14 cellular contexts compared by ENCODE assay signal in genomic region chr1:45643978-45644377, GRCh38. TPM values are rescaled to one million over a fixed set of nuclear protein-coding genes. Genes with fewer than 3 reads are reported as not detected.
A peak's percentile ranks its signal among the peaks of the same experiment; 100 is the strongest.
DNase-seq lines count a peak whose midpoint lies in the region; ATAC-seq, FAIRE-seq and TF ChIP-seq lines count a peak whose summit lies in the region.
"Had no signal": no experiment of that assay in that cellular context is flagged by ENCODE, and none has a peak within 500 bp of the region (broad histone marks: within the 10 kb centered on the region; RNA-seq: fewer than 3 reads in every experiment).

No MANE protein-coding gene starts in this region.

- TF ChIP-seq CTCF in AG09309 (IDR thresholded peaks at IDR 0.05; ENCODE audit: control insufficient read depth, insufficient read depth, low read depth, low read length, missing control alignments) (peak; percentile 10), GM12878 (IDR thresholded peaks at IDR 0.05 in 2 of 3, conservative IDR thresholded peaks at IDR 0.05 in 1 of 3; ENCODE audit: control insufficient read depth in 2 of 3, extremely low read depth in 1 of 3, insufficient read depth in 1 of 3, low read depth in 3 of 3, low read length in 3 of 3) (peak in 2 of 3 experiments; percentile 3 to 22; a peak in 1 of 6 replicates), HepG2 (CRISPR knock-in tag; IDR thresholded peaks at IDR 0.05) (peak; percentile 44)

- SMC1A ChIA-PET in GM12878 (lab: Charles Lee; ENCODE audit: uncharacterized antibody, unreplicated experiment), result interaction anchor here (0.6 to 3.9 kb wide), 6 partner anchors 10 to 219 kb away, joined by 3 to 13 read pairs (median 3); no protein-coding TSS in a partner anchor

- DNase-seq in AG09309 (ENCODE audit: low read depth) (no peak), GM12878 (ENCODE audit: low read depth, low spot score) (no peak), HepG2 (ENCODE audit: low spot score) (peak; percentile 63), activated gamma-delta T cell (lab: John Stamatoyannopoulos, UW) (no peak), GF-D8 (lab: John Stamatoyannopoulos, UW) (no peak), D341Med (ENCODE audit: low spot score) (no peak)
- DNase-seq: activated CD8-positive, alpha-beta memory T cell treated with anti-CD3 and anti-CD28 coated beads, Interleukin-2, amount 50 U/mL, for 48 hours; CD4-positive, alpha-beta T cell; glutamatergic neuron; naive thymus-derived CD4-positive, alpha-beta T cell; NCI-H2081; stimulated activated naive CD8-positive, alpha-beta T cell treated with anti-CD3 and anti-CD28 coated beads, Interleukin-15, amount 100 ng/mL, for 72 hours had no signal

- POLR2A ChIA-PET in GM12878 (lab: Charles Lee) (interaction anchor here (0.5 kb wide), 1 partner anchor 600 kb away, joined by 6 read pairs; no protein-coding TSS in a partner anchor), HepG2 (lab: Yijun Ruan, JAX) (interaction anchor here (1.9 kb wide), 1 partner anchor 42 kb away, joined by 6 read pairs; the partner anchor contains the start of gene GPBP1L1)

- H3K79me2 ChIP-seq in GM12878 (ENCODE audit: control insufficient read depth, insufficient read depth, low read length), result no peaks in the 10 kb centered on the region; the same call in 1 of the 2 replicates
- H3K79me2 ChIP-seq in HepG2 (ENCODE audit: insufficient read depth, low read length), result peaks cover 2% of the 10 kb centered on the region

- H3K27ac ChIP-seq in GM12878 (ENCODE audit: control insufficient read depth, insufficient read depth) (no peak overlapping the region), HepG2 (ENCODE audit: extremely low read length, insufficient read depth, low read length) (peak overlapping the region; percentile 21)

- H3K27me3 ChIP-seq in GM12878 (replicated peaks in 1 of 2; ENCODE audit: control insufficient read depth in 2 of 2, insufficient read depth in 2 of 2, low read length in 1 of 2) (no peaks in the 10 kb centered on the region), HepG2 (ENCODE audit: control insufficient read depth in 1 of 2, insufficient read depth in 2 of 2, low read length in 2 of 2) (no peaks in the 10 kb centered on the region)

- BruUV-seq in GM12878 (replicated peaks; lab: Mats Ljungman, UMichigan), result no TSS peak
- BruUV-seq in HepG2 (replicated peaks; lab: Mats Ljungman, UMichigan), result no TSS peak

- H3K9ac ChIP-seq in GM12878 (ENCODE audit: control insufficient read depth, insufficient read depth, low read length), result no peak overlapping the region
- no peak overlapping the region for H3K9ac ChIP-seq in HepG2 (ENCODE audit: insufficient read depth, low read depth, low read length)

- H3K36me3 ChIP-seq in GM12878 (ENCODE audit: control insufficient read depth in 2 of 2, insufficient read depth in 2 of 2, low read length in 1 of 2) (peaks cover 2 to 24% of the 10 kb centered on the region in 2 experiments), HepG2 (replicated peaks in 1 of 2; ENCODE audit: control insufficient read depth in 1 of 2, insufficient read depth in 2 of 2, low read length in 2 of 2) (peaks cover 19 to 46% of the 10 kb centered on the region in 2 experiments)

- FAIRE-seq in GM12878 (lab: Jason Lieb, UNC), result no peak
- FAIRE-seq in HepG2 (lab: Jason Lieb, UNC), result no peak

- in situ Hi-C loops in GM12878 (cut with MboI), result no loop called here
- in situ Hi-C loops in HepG2 (cut with HindIII; ENCODE audit: extremely low pct_ligation_motif_present, low pct_unique_long_range_greater_than_20kb), result no loop called here

- intact Hi-C loops in GM12878 (cut with micrococcal nuclease; ENCODE audit: unreplicated experiment), result no loop called here
- intact Hi-C loops in HepG2 (cut with micrococcal nuclease; ENCODE audit: unreplicated experiment), result loop anchor here (2.0 kb wide), 1 partner anchor 237 kb away; no protein-coding TSS in a partner anchor

- TF ChIP-seq RAD21 in Ishikawa (IDR thresholded peaks at IDR 0.05; ENCODE audit: low read depth) (peak; percentile 43), GM12878 (IDR thresholded peaks at IDR 0.05; ENCODE audit: insufficient read depth, low read depth, low read length) (0 out of 2 replicates have a peak, but pooled peaks have one; percentile 11), HepG2 (CRISPR knock-in tag; IDR thresholded peaks at IDR 0.05) (peak; percentile 26; the same call in 1 of the 2 replicates)

- H3K4me2 ChIP-seq in GM12878 (ENCODE audit: control insufficient read depth, insufficient read depth), result no peak overlapping the region
- H3K4me2 ChIP-seq in HepG2 (ENCODE audit: low read depth, low read length), result no peak overlapping the region

- TF ChIP-seq EP300 in Ishikawa (IDR thresholded peaks at IDR 0.05; ENCODE audit: borderline replicate concordance) (no peak), GM12878 (IDR thresholded peaks at IDR 0.05; ENCODE audit: borderline replicate concordance in 1 of 2, control insufficient read depth in 1 of 2, low read depth in 2 of 2, low read length in 2 of 2) (no peak), HepG2 (IDR thresholded peaks at IDR 0.05; ENCODE audit: low read depth in 2 of 2, low read length in 2 of 2) (no peak), HepG2 (CRISPR knock-in tag; IDR thresholded peaks at IDR 0.05; ENCODE audit: borderline replicate concordance) (no peak)

- H4K20me1 ChIP-seq in GM12878 (ENCODE audit: control insufficient read depth, insufficient read depth), result no peaks in the 10 kb centered on the region
- H4K20me1 ChIP-seq in HepG2 (ENCODE audit: insufficient read depth, low read length), result peaks cover 4% of the 10 kb centered on the region; the same call in 1 of the 2 replicates

- H3K4me1 ChIP-seq in GM12878 (ENCODE audit: control insufficient read depth, insufficient read depth, low read length) (no peaks in the 10 kb centered on the region), HepG2 (ENCODE audit: insufficient read depth, low read length) (peaks cover 34% of the 10 kb centered on the region)

- H3K4me3 ChIP-seq in AG09309 (ENCODE audit: control insufficient read depth, low read depth, low read length) (no peak overlapping the region), GM12878 (no peak overlapping the region), HepG2 (replicated peaks in 1 of 3; ENCODE audit: insufficient read depth in 1 of 3, low read depth in 2 of 3, low read length in 3 of 3) (no peak overlapping the region)

- H3K9me3 ChIP-seq in GM12878 (replicated peaks; ENCODE audit: control insufficient read depth, insufficient read depth, low read length) (no peaks in the 10 kb centered on the region), HepG2 (ENCODE audit: low read length) (no peaks in the 10 kb centered on the region)

- CTCF ChIA-PET in GM12878 (lab: Yijun Ruan, JAX) (interaction anchor here (1.7 to 3.5 kb wide), 2 partner anchors 200 to 539 kb away, joined by 3 to 12 read pairs; no protein-coding TSS in a partner anchor), HepG2 (lab: Yijun Ruan, JAX; ENCODE audit: low intra/inter-chr PET ratio, low total read pairs) (no interaction called here)

- RAD21 ChIA-PET in GM12878 (lab: Charles Lee; ENCODE audit: unreplicated experiment), result interaction anchor here (0.5 to 1.3 kb wide), 3 partner anchors 15 to 234 kb away, joined by 3 read pairs; no protein-coding TSS in a partner anchor

- ATAC-seq in GM12878, result peak; percentile 61
- peak; percentile 83 for ATAC-seq in HepG2
- ATAC-seq in GM19351 (IDR thresholded peaks at IDR 0.05; ENCODE audit: unreplicated experiment), result no peak
- ATAC-seq: naive thymus-derived CD4-positive, alpha-beta T cell; stimulated activated naive CD8-positive, alpha-beta T cell treated with anti-CD3 and anti-CD28 coated beads, Interleukin-15, amount 100 ng/mL, for 72 hours had no signal

- H2AFZ ChIP-seq in GM12878 (ENCODE audit: control insufficient read depth, low read depth, low read length) (no peak overlapping the region), HepG2 (ENCODE audit: low read length) (no peak overlapping the region)

- TF ChIP-seq POLR2A in GM12878 (IDR thresholded peaks at IDR 0.05; ENCODE audit: low read depth, low read length), result no peak
- no peak for TF ChIP-seq POLR2A in HepG2 (IDR thresholded peaks at IDR 0.05; ENCODE audit: insufficient read depth in 1 of 2, low read depth in 2 of 2, low read length in 2 of 2)

RNA-seq across cellular contexts. Expression of gene CCDC17, which starts 20.1 kb away (rescaled TPM):
- 11.5 and 12.1 TPM in 2 replicates for total RNA-seq in GM12878 (2013; cell fraction: nucleolus; rRNA removed)
- total RNA-seq in GM12878 (2014; rRNA removed) (1.1 and 1.8 TPM in 2 replicates), GM12878 (2014; rRNA removed; fragmentation: Illumina TruSeq; extraction: Trizol) (0.64 and 0.76 TPM in 2 replicates), GM12878 (2021) (1.7 and 1.9 TPM in 2 replicates), HepG2 (2016; rRNA removed; fragmentation: Illumina TruSeq; extraction: Trizol) (0.24 and 1.5 TPM in 2 replicates)
- 0.38 TPM for polyA plus RNA-seq in GM12878 (2011; ENCODE audit: low read depth)
- polyA plus RNA-seq in GM12878 (2011; rRNA removed) (0.46 and 0.87 TPM in 2 replicates), GM12878 (2014; fragmentation: Illumina TruSeq; extraction: Trizol) (0.24 and 0.40 TPM in 2 replicates), GM12878 (2014; fragmentation: Nextera tagmentation; extraction: Ambion mirVana) (under 1 TPM; 0.15 to 0.32 TPM), GM12878 (2014; rRNA removed) (1.2 and 1.6 TPM in 2 replicates), GM12878 (2016; fragmentation: Nextera tagmentation; extraction: Ambion mirVana) (under 1 TPM; 0.16 to 0.62 TPM), HepG2 (2011; rRNA removed) (3.2 and 3.3 TPM in 2 replicates)
- 0.75 and 1.0 TPM in 2 replicates for polyA plus RNA-seq in GM12878 (2011; cell fraction: cytosol; rRNA removed)
- 7.8 and 9.1 TPM in 2 replicates for polyA plus RNA-seq in GM12878 (2011; cell fraction: nucleus; rRNA removed)
- polyA plus RNA-seq in GM12878 (2012), result 0.62 and 0.67 TPM in 2 replicates
- polyA minus RNA-seq in GM12878 (2011; rRNA and poly(A)+ RNA removed), result 2.0 and 3.1 TPM in 2 replicates
- polyA minus RNA-seq in GM12878 (2011; cell fraction: cytosol; rRNA and poly(A)+ RNA removed), result not detected in 2 replicates
- 2.9 and 6.4 TPM in 2 replicates for polyA minus RNA-seq in GM12878 (2011; cell fraction: nucleus; rRNA and poly(A)+ RNA removed)
- 0.26 and 0.30 TPM in 2 replicates for total RNA-seq in HepG2 (2016; cell fraction: cytosol; rRNA removed; fragmentation: Illumina TruSeq; extraction: Trizol; ENCODE audit: low read depth)
- total RNA-seq in HepG2 (2016; cell fraction: insoluble cytoplasmic fraction; rRNA removed; fragmentation: Illumina TruSeq; extraction: Trizol), result 0.18 and 1.4 TPM in 2 replicates
- 0.37 and 0.41 TPM in 2 replicates for total RNA-seq in HepG2 (2016; cell fraction: membrane; rRNA removed; fragmentation: Illumina TruSeq; extraction: Trizol)
- 1.7 and 2.5 TPM in 2 replicates for total RNA-seq in HepG2 (2016; cell fraction: nucleus; rRNA removed; fragmentation: Illumina TruSeq; extraction: Trizol)
- 0.64 and 0.82 TPM in 2 replicates for polyA plus RNA-seq in HepG2 (2011; cell fraction: cytosol; rRNA removed)
- polyA plus RNA-seq in HepG2 (2011; cell fraction: nucleus; rRNA removed), result 23.6 and 26.7 TPM in 2 replicates
- 2.9 and 3.4 TPM in 2 replicates for polyA plus RNA-seq in HepG2 (2012)
- polyA plus RNA-seq in HepG2 (2016; cell fraction: cytosol; fragmentation: Illumina TruSeq; extraction: Trizol; ENCODE audit: low read depth), result 0.18 and 0.35 TPM in 2 replicates
- 0.20 TPM in 1 of 2 replicates, not detected in the other for polyA plus RNA-seq in HepG2 (2016; cell fraction: insoluble cytoplasmic fraction; fragmentation: Illumina TruSeq; extraction: Trizol; ENCODE audit: low read depth)
- polyA plus RNA-seq in HepG2 (2016; cell fraction: membrane; fragmentation: Illumina TruSeq; extraction: Trizol; ENCODE audit: low read depth), result 0.13 and 0.33 TPM in 2 replicates
- 4.6 and 5.9 TPM in 2 replicates for polyA plus RNA-seq in HepG2 (2016; cell fraction: nucleus; fragmentation: Illumina TruSeq; extraction: Trizol; ENCODE audit: insufficient read depth, low read depth)
- 4.0 and 9.6 TPM in 2 replicates for polyA minus RNA-seq in HepG2 (2011; rRNA and poly(A)+ RNA removed; ENCODE audit: low replicate concordance)
- 0.62 TPM in 1 of 2 replicates, not detected in the other for polyA minus RNA-seq in HepG2 (2011; cell fraction: cytosol; rRNA and poly(A)+ RNA removed)
- polyA minus RNA-seq in HepG2 (2011; cell fraction: nucleus; rRNA and poly(A)+ RNA removed), result 10.6 and 12.4 TPM in 2 replicates

RNA-seq across cellular contexts. Expression of gene GPBP1L1, which starts 42.4 kb away (rescaled TPM):
- 279 and 286 TPM in 2 replicates for total RNA-seq in GM12878 (2013; cell fraction: nucleolus; rRNA removed)
- total RNA-seq in GM12878 (2014; rRNA removed), result 76.2 and 85.0 TPM in 2 replicates
- 91.3 and 91.6 TPM in 2 replicates for total RNA-seq in GM12878 (2014; rRNA removed; fragmentation: Illumina TruSeq; extraction: Trizol)
- total RNA-seq in GM12878 (2021), result 78.9 and 80.5 TPM in 2 replicates
- polyA plus RNA-seq in GM12878 (2011; ENCODE audit: low read depth), result 49.9 TPM
- 81.9 and 123 TPM in 2 replicates for polyA plus RNA-seq in GM12878 (2011; rRNA removed)
- 46.6 and 60.8 TPM in 2 replicates for polyA plus RNA-seq in GM12878 (2011; cell fraction: cytosol; rRNA removed)
- 67.2 and 88.1 TPM in 2 replicates for polyA plus RNA-seq in GM12878 (2011; cell fraction: nucleus; rRNA removed)
- 47.3 and 67.1 TPM in 2 replicates for polyA plus RNA-seq in GM12878 (2012)
- polyA plus RNA-seq in GM12878 (2014; fragmentation: Illumina TruSeq; extraction: Trizol), result 85.5 and 122 TPM in 2 replicates
- 10 to 100 TPM; 37.3 to 44.0 TPM for polyA plus RNA-seq in GM12878 (2014; fragmentation: Nextera tagmentation; extraction: Ambion mirVana)
- polyA plus RNA-seq in GM12878 (2014; rRNA removed), result 42.9 and 51.1 TPM in 2 replicates
- polyA plus RNA-seq in GM12878 (2016; fragmentation: Nextera tagmentation; extraction: Ambion mirVana), result 10 to 100 TPM; 83.6 to 85.6 TPM
- polyA minus RNA-seq in GM12878 (2011; rRNA and poly(A)+ RNA removed), result 116 and 128 TPM in 2 replicates
- polyA minus RNA-seq in GM12878 (2011; cell fraction: cytosol; rRNA and poly(A)+ RNA removed), result 39.7 and 42.6 TPM in 2 replicates
- polyA minus RNA-seq in GM12878 (2011; cell fraction: nucleus; rRNA and poly(A)+ RNA removed), result 79.7 and 112 TPM in 2 replicates
- 86.1 and 102 TPM in 2 replicates for total RNA-seq in HepG2 (2016; rRNA removed; fragmentation: Illumina TruSeq; extraction: Trizol)
- total RNA-seq in HepG2 (2016; cell fraction: cytosol; rRNA removed; fragmentation: Illumina TruSeq; extraction: Trizol; ENCODE audit: low read depth), result 25.6 and 26.4 TPM in 2 replicates
- 92.3 and 92.5 TPM in 2 replicates for total RNA-seq in HepG2 (2016; cell fraction: insoluble cytoplasmic fraction; rRNA removed; fragmentation: Illumina TruSeq; extraction: Trizol)
- 57.5 TPM in 2 replicates for total RNA-seq in HepG2 (2016; cell fraction: membrane; rRNA removed; fragmentation: Illumina TruSeq; extraction: Trizol)
- 88.6 and 95.6 TPM in 2 replicates for total RNA-seq in HepG2 (2016; cell fraction: nucleus; rRNA removed; fragmentation: Illumina TruSeq; extraction: Trizol)
- 45.9 and 46.4 TPM in 2 replicates for polyA plus RNA-seq in HepG2 (2011; rRNA removed)
- 31.6 and 50.0 TPM in 2 replicates for polyA plus RNA-seq in HepG2 (2011; cell fraction: cytosol; rRNA removed)
- polyA plus RNA-seq in HepG2 (2011; cell fraction: nucleus; rRNA removed), result 47.9 and 59.6 TPM in 2 replicates
- 66.6 and 70.2 TPM in 2 replicates for polyA plus RNA-seq in HepG2 (2012)
- polyA plus RNA-seq in HepG2 (2016; cell fraction: cytosol; fragmentation: Illumina TruSeq; extraction: Trizol; ENCODE audit: low read depth), result 4.1 and 5.8 TPM in 2 replicates
- 64.8 and 77.7 TPM in 2 replicates for polyA plus RNA-seq in HepG2 (2016; cell fraction: insoluble cytoplasmic fraction; fragmentation: Illumina TruSeq; extraction: Trizol; ENCODE audit: low read depth)
- 19.7 and 22.4 TPM in 2 replicates for polyA plus RNA-seq in HepG2 (2016; cell fraction: membrane; fragmentation: Illumina TruSeq; extraction: Trizol; ENCODE audit: low read depth)
- polyA plus RNA-seq in HepG2 (2016; cell fraction: nucleus; fragmentation: Illumina TruSeq; extraction: Trizol; ENCODE audit: insufficient read depth, low read depth), result 101 and 103 TPM in 2 replicates
- polyA minus RNA-seq in HepG2 (2011; rRNA and poly(A)+ RNA removed; ENCODE audit: low replicate concordance), result 88.8 and 106 TPM in 2 replicates
- 54.0 and 54.9 TPM in 2 replicates for polyA minus RNA-seq in HepG2 (2011; cell fraction: cytosol; rRNA and poly(A)+ RNA removed)
- 163 and 195 TPM in 2 replicates for polyA minus RNA-seq in HepG2 (2011; cell fraction: nucleus; rRNA and poly(A)+ RNA removed)

RNA-seq across cellular contexts. Expression of gene TMEM69, which starts 44.0 kb away (rescaled TPM):
- total RNA-seq in GM12878 (2013; cell fraction: nucleolus; rRNA removed), result 51.2 and 57.5 TPM in 2 replicates
- 84.3 and 86.6 TPM in 2 replicates for total RNA-seq in GM12878 (2014; rRNA removed)
- total RNA-seq in GM12878 (2014; rRNA removed; fragmentation: Illumina TruSeq; extraction: Trizol), result 58.5 and 60.6 TPM in 2 replicates
- 39.8 and 47.2 TPM in 2 replicates for total RNA-seq in GM12878 (2021)
- 32.7 TPM for polyA plus RNA-seq in GM12878 (2011; ENCODE audit: low read depth)
- 162 and 176 TPM in 2 replicates for polyA plus RNA-seq in GM12878 (2011; rRNA removed)
- polyA plus RNA-seq in GM12878 (2011; cell fraction: cytosol; rRNA removed), result 103 and 137 TPM in 2 replicates
- polyA plus RNA-seq in GM12878 (2011; cell fraction: nucleus; rRNA removed), result 37.3 and 56.2 TPM in 2 replicates
- 23.9 and 42.9 TPM in 2 replicates for polyA plus RNA-seq in GM12878 (2012)
- 91.0 and 111 TPM in 2 replicates for polyA plus RNA-seq in GM12878 (2014; fragmentation: Illumina TruSeq; extraction: Trizol)
- 10 to 100 TPM; 44.6 to 97.5 TPM for polyA plus RNA-seq in GM12878 (2014; fragmentation: Nextera tagmentation; extraction: Ambion mirVana)
- 58.0 and 65.3 TPM in 2 replicates for polyA plus RNA-seq in GM12878 (2014; rRNA removed)
- 100 to 1,000 TPM; 106 TPM for polyA plus RNA-seq in GM12878 (2016; fragmentation: Nextera tagmentation; extraction: Ambion mirVana)
- polyA minus RNA-seq in GM12878 (2011; rRNA and poly(A)+ RNA removed), result 91.6 and 99.3 TPM in 2 replicates
- 20.7 and 24.3 TPM in 2 replicates for polyA minus RNA-seq in GM12878 (2011; cell fraction: cytosol; rRNA and poly(A)+ RNA removed)
- polyA minus RNA-seq in GM12878 (2011; cell fraction: nucleus; rRNA and poly(A)+ RNA removed), result 23.0 and 35.0 TPM in 2 replicates
- total RNA-seq in HepG2 (2016; rRNA removed; fragmentation: Illumina TruSeq; extraction: Trizol), result 21.9 and 25.4 TPM in 2 replicates
- total RNA-seq in HepG2 (2016; cell fraction: cytosol; rRNA removed; fragmentation: Illumina TruSeq; extraction: Trizol; ENCODE audit: low read depth), result 11.4 TPM in 2 replicates
- total RNA-seq in HepG2 (2016; cell fraction: insoluble cytoplasmic fraction; rRNA removed; fragmentation: Illumina TruSeq; extraction: Trizol), result 22.3 and 23.4 TPM in 2 replicates
- 25.3 and 27.2 TPM in 2 replicates for total RNA-seq in HepG2 (2016; cell fraction: membrane; rRNA removed; fragmentation: Illumina TruSeq; extraction: Trizol)
- total RNA-seq in HepG2 (2016; cell fraction: nucleus; rRNA removed; fragmentation: Illumina TruSeq; extraction: Trizol), result 15.9 TPM in 2 replicates
- 112 and 135 TPM in 2 replicates for polyA plus RNA-seq in HepG2 (2011; rRNA removed)
- 79.4 and 112 TPM in 2 replicates for polyA plus RNA-seq in HepG2 (2011; cell fraction: cytosol; rRNA removed)
- 24.0 and 32.3 TPM in 2 replicates for polyA plus RNA-seq in HepG2 (2011; cell fraction: nucleus; rRNA removed)
- polyA plus RNA-seq in HepG2 (2012), result 42.1 and 42.2 TPM in 2 replicates
- 14.7 and 16.7 TPM in 2 replicates for polyA plus RNA-seq in HepG2 (2016; cell fraction: cytosol; fragmentation: Illumina TruSeq; extraction: Trizol; ENCODE audit: low read depth)
- polyA plus RNA-seq in HepG2 (2016; cell fraction: insoluble cytoplasmic fraction; fragmentation: Illumina TruSeq; extraction: Trizol; ENCODE audit: low read depth), result 38.2 and 42.6 TPM in 2 replicates
- 28.0 and 33.0 TPM in 2 replicates for polyA plus RNA-seq in HepG2 (2016; cell fraction: membrane; fragmentation: Illumina TruSeq; extraction: Trizol; ENCODE audit: low read depth)
- 36.0 and 42.8 TPM in 2 replicates for polyA plus RNA-seq in HepG2 (2016; cell fraction: nucleus; fragmentation: Illumina TruSeq; extraction: Trizol; ENCODE audit: insufficient read depth, low read depth)
- 78.0 and 80.4 TPM in 2 replicates for polyA minus RNA-seq in HepG2 (2011; rRNA and poly(A)+ RNA removed; ENCODE audit: low replicate concordance)
- polyA minus RNA-seq in HepG2 (2011; cell fraction: cytosol; rRNA and poly(A)+ RNA removed), result 35.4 and 38.1 TPM in 2 replicates
- 26.5 and 35.8 TPM in 2 replicates for polyA minus RNA-seq in HepG2 (2011; cell fraction: nucleus; rRNA and poly(A)+ RNA removed)
